18 cellular contexts compared by ENCODE assay signal in the genomic region with DNA sequence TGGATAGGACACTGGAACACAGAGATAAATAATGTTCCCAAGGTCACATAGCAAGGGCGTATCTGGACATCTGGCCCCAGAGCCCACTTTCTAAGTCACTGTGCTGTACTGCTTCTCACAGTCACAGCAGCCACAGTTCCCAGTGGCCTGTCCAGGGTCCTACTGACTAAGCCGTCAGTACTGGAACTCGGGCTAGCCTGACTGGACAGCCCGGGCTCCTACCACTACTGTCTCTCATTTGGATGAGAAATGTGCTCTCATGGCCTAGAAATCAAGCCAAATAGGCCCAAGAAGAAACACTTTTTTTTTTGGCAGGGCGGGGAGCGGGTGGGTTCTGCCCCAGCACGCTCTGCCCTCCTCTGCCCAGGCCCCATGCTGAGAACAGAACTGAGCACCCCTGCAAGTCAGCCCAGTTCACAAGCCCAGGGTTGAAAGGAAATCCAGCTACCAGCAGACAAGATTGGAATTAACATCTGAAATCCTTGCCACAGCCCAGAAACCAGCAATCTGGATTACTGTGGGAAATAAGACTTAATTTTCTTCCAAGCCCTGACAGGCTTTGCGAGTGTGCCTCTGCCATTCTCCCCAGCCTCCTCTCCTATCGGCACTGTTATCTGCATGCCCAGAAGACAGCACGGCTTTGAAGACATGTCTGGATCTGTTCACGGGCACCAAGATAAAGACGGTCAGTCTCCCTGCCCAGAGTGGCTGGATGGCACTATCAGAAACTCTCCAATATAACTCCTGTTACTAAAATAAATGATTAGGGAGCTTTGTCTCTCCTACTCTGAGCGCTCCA.
DNase-seq lines count a peak whose midpoint lies in the region; ATAC-seq and TF ChIP-seq lines count a peak whose summit lies in the region.
"Had no signal": no experiment of that assay in that cellular context is flagged by ENCODE, and none has a peak within 500 bp of the region (broad histone marks: within the 10 kb centered on the region; RNA-seq: fewer than 3 reads in every experiment).

No MANE protein-coding gene starts in this region.

- TF ChIP-seq CTCF in BE2C (IDR thresholded peaks at IDR 0.05; ENCODE audit: low read depth, low read length) (no peak), nephron (IDR thresholded peaks at IDR 0.05; ENCODE audit: unreplicated experiment in 3 of 3) (no peak), suprapubic skin (IDR thresholded peaks at IDR 0.05) (no peak), upper lobe of right lung (IDR thresholded peaks at IDR 0.05) (no peak)

- H3K36me3 ChIP-seq in BE2C (no peaks in the 10 kb centered on the region), suprapubic skin (no peaks in the 10 kb centered on the region), upper lobe of right lung (no peaks in the 10 kb centered on the region)

- no peaks in the 10 kb centered on the region for H3K27me3 Mint-ChIP-seq in nephron (ENCODE audit: low read depth)

- H3K9me3 ChIP-seq in BE2C = no peaks in the 10 kb centered on the region
- H3K9me3 ChIP-seq in suprapubic skin = no peaks in the 10 kb centered on the region
- no peaks in the 10 kb centered on the region for H3K9me3 ChIP-seq in upper lobe of right lung
- H3K9me3 ChIP-seq: A549, Caco-2 had no signal

- H3K4me3 Mint-ChIP-seq in nephron = no peak overlapping the region
- H3K4me3 Mint-ChIP-seq: H9 had no signal

- no peak for TF ChIP-seq POLR2A in suprapubic skin (IDR thresholded peaks at IDR 0.05)

- DNase-seq in BE2C (peak; percentile 61), NCI-H69 (lab: John Stamatoyannopoulos, UW) (peak; percentile 55), left cardiac atrium (no peak), suprapubic skin (ENCODE audit: low spot score in 2 of 2) (no peak), upper lobe of right lung (no peak)
- DNase-seq: Caco-2; H9; MM.1S; NCI-H1417 treated with DMSO at 0.1 percent for 48 hours; NCI-H2029; NK-92 treated with Interleukin-12 subunit alpha and Interleukin-12 subunit beta, amount 100 ng/mL, for 24 hours; OCI-M1; RPMI8226 had no signal

- H3K27ac ChIP-seq in suprapubic skin (no peak overlapping the region), upper lobe of right lung (no peak overlapping the region)
- H3K27ac ChIP-seq: A549 had no signal

- peaks cover 75% of the 10 kb centered on the region for H3K4me1 Mint-ChIP-seq in nephron

- H3K9me3 Mint-ChIP-seq in nephron = no peaks in the 10 kb centered on the region
- H3K9me3 Mint-ChIP-seq: H9 had no signal

- H3K27me3 ChIP-seq in BE2C (no peaks in the 10 kb centered on the region), suprapubic skin (peaks cover 17% of the 10 kb centered on the region), upper lobe of right lung (no peaks in the 10 kb centered on the region)

- H3K4me3 ChIP-seq in BE2C (ENCODE audit: low read depth, low read length) (no peak overlapping the region), suprapubic skin (no peak overlapping the region), upper lobe of right lung (no peak overlapping the region)
- H3K4me3 ChIP-seq: A549, GM12878 had no signal

- ATAC-seq in left cardiac atrium (peak; percentile 41 to 48), GM18519 (IDR thresholded peaks at IDR 0.05; ENCODE audit: low FRiP score, unreplicated experiment) (no peak), upper lobe of right lung (no peak)
- ATAC-seq: A549, GM12878, HepG2 had no signal

- WGBS in suprapubic skin = 70% methylated on average over 13 of the region's 13 CpGs

- peak overlapping the region; percentile 2 to 90 (median 87) for H3K27ac Mint-ChIP-seq in nephron
- H3K27ac Mint-ChIP-seq: H9 had no signal

- H3K4me1 ChIP-seq in BE2C = peaks cover 35% of the 10 kb centered on the region
- peaks cover 5% of the 10 kb centered on the region for H3K4me1 ChIP-seq in suprapubic skin
- H3K4me1 ChIP-seq in upper lobe of right lung = no peaks in the 10 kb centered on the region
- H3K4me1 ChIP-seq: A549, Caco-2 had no signal

- no peaks in the 10 kb centered on the region for H3K36me3 Mint-ChIP-seq in nephron (ENCODE audit: low read depth)

- no peak for TF ChIP-seq EP300 in suprapubic skin (IDR thresholded peaks at IDR 0.05)

- intact Hi-C loops in left cardiac atrium (cut with DNase I) = no loop called here
- intact Hi-C loops in upper lobe of right lung (cut with DNase I) = no loop called here

Comparison
In these comparisons a context has a peak if more than half of its experiments do, and no peak if none do; other contexts are left out.
1. DNase-seq: peak in BE2C (single experiment) and NCI-H69 (single experiment); none in left cardiac atrium (single experiment), suprapubic skin (0 of 2) and upper lobe of right lung (single experiment).
2. ATAC-seq: peak in left cardiac atrium (2 of 2); none in GM18519 (single experiment) and upper lobe of right lung (single experiment).